ENCODE assay signal across 25 cellular contexts in genomic region chr3:157195965-157196364, GRCh38.
"Had no signal": no experiment of that assay in that cellular context is flagged by ENCODE, and none has a peak within 500 bp of the region (broad histone marks: within the 10 kb centered on the region; RNA-seq: fewer than 3 reads in every experiment).

No MANE protein-coding gene starts in this region.

- DNase-seq: dermis blood vessel endothelial cell; dorsolateral prefrontal cortex; effector CD4-positive, alpha-beta T cell; effector memory CD4-positive, alpha-beta T cell; erythroblast; esophagus squamous epithelium; foreskin keratinocyte; heart left ventricle; hippocampal formation; left cardiac atrium; left lung; left ventricle myocardium superior; lower lobe of right lung; mesenchymal stem cell; mucosa of descending colon; naive thymus-derived CD4-positive, alpha-beta T cell had no signal

- ATAC-seq: esophagus mucosa; foreskin keratinocyte; gastroesophageal sphincter; heart left ventricle; left cardiac atrium; left lung; left ventricle myocardium superior; lower lobe of right lung; mucosa of descending colon; naive thymus-derived CD4-positive, alpha-beta T cell had no signal

- H3K4me3 ChIP-seq: coronary artery, dorsolateral prefrontal cortex, esophagus squamous epithelium, gastroesophageal sphincter, heart left ventricle, left lung, lower lobe of right lung, mucosa of descending colon had no signal

- FAIRE-seq: colon, endometrium, frontal cortex, islet of Langerhans, keratinocyte had no signal

- H3K27ac ChIP-seq: coronary artery, dorsolateral prefrontal cortex, epithelial cell of prostate, esophagus squamous epithelium, foreskin keratinocyte, gastroesophageal sphincter, heart left ventricle, left lung, lower lobe of right lung had no signal

- H3K9me3 ChIP-seq: lower lobe of right lung had no signal

- H3K27me3 ChIP-seq: dorsolateral prefrontal cortex, esophagus squamous epithelium, gastroesophageal sphincter, heart left ventricle, left lung had no signal

- H3K4me1 ChIP-seq: esophagus squamous epithelium, foreskin keratinocyte, gastroesophageal sphincter, heart left ventricle, left lung, lower lobe of right lung had no signal

- H3K36me3 ChIP-seq: esophagus squamous epithelium, gastroesophageal sphincter, heart left ventricle, left lung, lower lobe of right lung had no signal
